Comparison of ENCODE assay signal across 22 cellular contexts in genomic region chr13:47886314-47886713, GRCh38.
"Had no signal": no experiment of that assay in that cellular context is flagged by ENCODE, and none has a peak within 500 bp of the region (broad histone marks: within the 10 kb centered on the region; RNA-seq: fewer than 3 reads in every experiment).

No MANE protein-coding gene starts in this region.

- H3K4me3 ChIP-seq: adrenal gland, breast epithelium, lung, tibial nerve had no signal

- H3K27ac ChIP-seq: adrenal gland, breast epithelium, tibial nerve, WERI-Rb-1 had no signal

- H3K27me3 Mint-ChIP-seq: progenitor cell of endocrine pancreas had no signal

- H3K27ac Mint-ChIP-seq: mesothelial cell of epicardium, progenitor cell of endocrine pancreas had no signal

- H3K9me3 Mint-ChIP-seq: mesothelial cell of epicardium, neural crest cell had no signal

- H3K9me3 ChIP-seq: adrenal gland, breast epithelium, tibial nerve had no signal

- ATAC-seq: left colon had no signal

- H3K36me3 ChIP-seq: adrenal gland, breast epithelium, tibial nerve, WERI-Rb-1 had no signal

- FAIRE-seq: astrocyte, endometrium, islet of Langerhans, urothelium cell line had no signal

- H3K4me3 Mint-ChIP-seq: mesothelial cell of epicardium, neural crest cell had no signal

- H3K27me3 ChIP-seq: adrenal gland, breast epithelium, tibial nerve had no signal

- H3K36me3 Mint-ChIP-seq: mesothelial cell of epicardium had no signal

- H3K4me1 ChIP-seq: adrenal gland, breast epithelium, tibial nerve had no signal

- DNase-seq: activated CD4-positive, alpha-beta T cell treated with anti-CD3 and anti-CD28 coated beads for 1 hour; activated CD8-positive, alpha-beta memory T cell treated with anti-CD3 and anti-CD28 coated beads for 24 hours; activated naive CD4-positive, alpha-beta T cell treated with anti-CD3 and anti-CD28 coated beads, Interleukin-2, amount 50 U/mL, for 16 hours; adrenal gland; cortex of kidney; erythroblast; foreskin melanocyte; glutamatergic neuron; hippocampal formation; left colon; stimulated activated naive CD4-positive, alpha-beta T cell treated with Interleukin-2 at 50 U/mL for 16 hours; WERI-Rb-1 had no signal
